1 cellular context compared by ENCODE assay signal in the genomic region with DNA sequence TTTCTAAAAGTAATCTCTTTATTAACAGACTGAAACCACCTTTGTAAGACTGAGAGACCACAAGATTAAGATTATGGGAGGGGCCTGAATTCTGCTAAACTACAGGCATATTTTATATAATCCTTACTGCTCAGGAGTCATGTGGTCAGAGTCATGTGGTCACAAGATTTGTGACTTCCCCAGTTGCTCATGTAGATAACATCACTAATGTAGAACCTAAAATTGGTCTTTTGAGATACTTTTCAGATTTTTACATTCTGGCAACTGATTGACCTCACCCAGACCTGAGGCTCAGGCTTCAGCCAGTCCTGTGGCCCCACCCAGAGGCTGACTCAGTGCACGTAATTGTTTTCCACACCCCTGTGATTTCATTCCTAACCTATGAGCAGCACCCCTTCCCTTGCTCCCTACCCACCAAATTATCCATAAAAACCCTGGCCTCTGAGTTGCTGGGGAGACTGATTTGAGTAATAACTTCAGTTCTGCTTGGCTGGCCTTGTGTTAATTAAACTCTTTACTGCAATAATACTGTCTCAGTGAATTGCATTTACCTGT.
A peak's percentile ranks its signal among the peaks of the same experiment; 100 is the strongest.
TF ChIP-seq lines count a peak whose summit lies in the region.

No MANE protein-coding gene starts in this region.

TF ChIP-seq in HepG2, 621 proteins besides CTCF, POLR2A, EP300 and RAD21:
- no peak for TF ChIP-seq THAP8 (CRISPR knock-in tag; IDR thresholded peaks at IDR 0.05; ENCODE audit: borderline replicate concordance)
- no peak for TF ChIP-seq TAF1 (CRISPR knock-in tag; IDR thresholded peaks at IDR 0.05)
- peak; percentile 51 for TF ChIP-seq SMC3 (IDR thresholded peaks at IDR 0.05; ENCODE audit: low read length)
- no peak for TF ChIP-seq KDM5A (IDR thresholded peaks at IDR 0.05; ENCODE audit: borderline replicate concordance, low read length)
- no peak for TF ChIP-seq CSRNP2 (CRISPR knock-in tag; conservative IDR thresholded peaks at IDR 0.05; ENCODE audit: low read depth)
- TF ChIP-seq ZNF616 (CRISPR knock-in tag; IDR thresholded peaks at IDR 0.05; ENCODE audit: low read depth): no peak
- TF ChIP-seq MIXL1 (CRISPR knock-in tag; IDR thresholded peaks at IDR 0.05): 0 out of 2 replicates have a peak, but pooled peaks have one; percentile 26
- no peak for TF ChIP-seq HMG20A (CRISPR knock-in tag; IDR thresholded peaks at IDR 0.05; ENCODE audit: borderline replicate concordance)
- TF ChIP-seq ZNF441 (CRISPR knock-in tag; IDR thresholded peaks at IDR 0.05; ENCODE audit: borderline replicate concordance): no peak
- TF ChIP-seq STAG1 (CRISPR knock-in tag; IDR thresholded peaks at IDR 0.05): peak; percentile 83
- no peak for TF ChIP-seq ESRRA (CRISPR knock-in tag; IDR thresholded peaks at IDR 0.05; ENCODE audit: low read depth)
- no peak for TF ChIP-seq ARHGAP35 (CRISPR knock-in tag; IDR thresholded peaks at IDR 0.05; ENCODE audit: borderline replicate concordance)
- no peak for TF ChIP-seq ETV5 (CRISPR knock-in tag; IDR thresholded peaks at IDR 0.05; ENCODE audit: borderline replicate concordance)
- TF ChIP-seq ZNF556 (CRISPR knock-in tag; IDR thresholded peaks at IDR 0.05; ENCODE audit: borderline replicate concordance): no peak
- no peak for TF ChIP-seq KAT2B (IDR thresholded peaks at IDR 0.05; ENCODE audit: borderline replicate concordance, low read depth, low read length)
- peak; percentile 51 for TF ChIP-seq FOSL2 (CRISPR knock-in tag; IDR thresholded peaks at IDR 0.05)
- TF ChIP-seq ZNF547 (CRISPR knock-in tag; IDR thresholded peaks at IDR 0.05): no peak
- no peak for TF ChIP-seq YEATS4 (CRISPR knock-in tag; IDR thresholded peaks at IDR 0.05; ENCODE audit: borderline replicate concordance)
- TF ChIP-seq ZNF589 (CRISPR knock-in tag; conservative IDR thresholded peaks at IDR 0.05): no peak
- TF ChIP-seq IKZF1 (IDR thresholded peaks at IDR 0.05): no peak
- TF ChIP-seq HIC2 (CRISPR knock-in tag; IDR thresholded peaks at IDR 0.05; ENCODE audit: low read depth): no peak
- no peak for TF ChIP-seq UBTF (CRISPR knock-in tag; IDR thresholded peaks at IDR 0.05)
- no peak for TF ChIP-seq ZBTB3 (CRISPR knock-in tag; IDR thresholded peaks at IDR 0.05; ENCODE audit: borderline replicate concordance, low read depth)
- no peak for TF ChIP-seq ATM (IDR thresholded peaks at IDR 0.05; ENCODE audit: borderline replicate concordance)
- TF ChIP-seq TEAD3 (CRISPR knock-in tag; optimal IDR thresholded peaks at IDR 0.05; ENCODE audit: borderline replicate concordance): no peak
- TF ChIP-seq ZBED4 (CRISPR knock-in tag; IDR thresholded peaks at IDR 0.05; ENCODE audit: borderline replicate concordance): no peak
- no peak for TF ChIP-seq RFX3 (CRISPR knock-in tag; IDR thresholded peaks at IDR 0.05)
- no peak for TF ChIP-seq KDM2A (CRISPR knock-in tag; IDR thresholded peaks at IDR 0.05; ENCODE audit: borderline replicate concordance, low read depth)
- TF ChIP-seq ZNF713 (CRISPR knock-in tag; IDR thresholded peaks at IDR 0.05): no peak
- no peak for TF ChIP-seq XRCC5 (optimal IDR thresholded peaks at IDR 0.05; ENCODE audit: low read length)
- TF ChIP-seq ZNF253 (CRISPR knock-in tag; IDR thresholded peaks at IDR 0.05; ENCODE audit: borderline replicate concordance): no peak
- TF ChIP-seq CREB1 (IDR thresholded peaks at IDR 0.05): no peak
- peak; percentile 46; the same call in 1 of the 2 replicates for TF ChIP-seq CREB1 (CRISPR knock-in tag; IDR thresholded peaks at IDR 0.05)
- no peak for TF ChIP-seq CBX2 (IDR thresholded peaks at IDR 0.05; ENCODE audit: low read depth, low read length)
- no peak for TF ChIP-seq CBX2 (CRISPR knock-in tag; IDR thresholded peaks at IDR 0.05; ENCODE audit: low read depth)
- no peak for TF ChIP-seq TP53 (CRISPR knock-in tag; conservative IDR thresholded peaks at IDR 0.05)
TF ChIP-seq in HepG2: peak in this region for 5.
